Comparison of ENCODE assay signal across 8 cellular contexts in the genomic region with DNA sequence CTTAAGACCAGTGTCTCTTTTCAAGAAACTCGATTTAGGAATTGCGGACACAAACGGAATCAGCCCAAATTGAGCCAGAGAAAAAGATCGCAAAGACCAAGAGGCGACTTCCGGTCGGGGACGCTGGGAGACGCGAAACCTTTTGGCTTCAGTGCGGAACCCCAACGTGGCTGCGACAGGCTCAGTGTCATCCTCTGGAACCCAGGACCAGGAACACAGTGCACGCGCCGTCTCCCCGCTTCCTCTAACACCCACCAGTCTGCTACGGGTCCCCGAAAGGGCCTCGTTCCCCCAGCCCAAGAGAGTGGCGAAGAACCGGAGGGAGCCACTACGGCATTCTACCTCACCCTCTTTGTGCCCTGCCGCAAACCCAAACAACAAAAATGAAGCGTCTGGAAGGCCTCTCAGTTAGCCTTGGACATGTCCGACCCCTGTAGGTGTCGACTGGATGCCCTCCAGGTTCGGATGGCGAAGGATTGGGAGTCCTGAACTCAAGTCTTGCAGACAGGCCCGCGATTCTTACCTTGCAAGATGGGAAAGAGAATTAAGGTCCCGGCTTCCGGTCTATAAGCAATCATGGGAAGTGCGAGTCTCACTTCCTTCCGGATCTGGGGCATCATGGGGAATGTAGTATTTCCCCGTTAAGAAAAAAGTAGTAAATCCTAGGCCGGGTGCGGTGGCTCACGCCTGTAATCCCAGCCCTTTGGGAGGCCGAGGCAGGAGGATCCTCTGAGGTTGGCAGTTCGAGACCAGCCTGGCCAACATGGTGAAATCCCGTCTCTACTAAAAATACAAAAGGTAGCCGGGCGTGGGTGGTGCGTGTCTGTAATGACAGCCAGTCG. TPM values are rescaled to one million over a fixed set of nuclear protein-coding genes. Genes with fewer than 3 reads are reported as not detected.
DNase-seq lines count a peak whose midpoint lies in the region; ATAC-seq and TF ChIP-seq lines count a peak whose summit lies in the region.

A gene (minus strand): TSS at position 542 of the 842 bp plus-strand sequence. CDS start 949 bp downstream, outside the sequence.

- peaks cover 27% of the 10 kb centered on the region for H3K4me1 Mint-ChIP-seq in nephron
- peaks cover 61% of the 10 kb centered on the region for H3K4me1 Mint-ChIP-seq in stimulated activated naive CD8-positive, alpha-beta T cell treated with anti-CD3 and anti-CD28 coated beads, Interleukin-15, amount 100 ng/mL, for 72 hours

- no peaks in the 10 kb centered on the region for H3K9me3 Mint-ChIP-seq in nephron
- H3K9me3 Mint-ChIP-seq in stimulated activated naive CD8-positive, alpha-beta T cell treated with anti-CD3 and anti-CD28 coated beads, Interleukin-15, amount 100 ng/mL, for 72 hours, result no peaks in the 10 kb centered on the region

- H3K4me3 Mint-ChIP-seq in nephron, result peak within 1 kb of the TSS; percentile 100
- H3K4me3 Mint-ChIP-seq in stimulated activated naive CD8-positive, alpha-beta T cell treated with anti-CD3 and anti-CD28 coated beads, Interleukin-15, amount 100 ng/mL, for 72 hours, result peak within 1 kb of the TSS; percentile 98 to 100

- TF ChIP-seq CTCF in fibroblast of the aortic adventitia (IDR thresholded peaks at IDR 0.05; ENCODE audit: insufficient read depth, low read length) (no peak), nephron (IDR thresholded peaks at IDR 0.05; ENCODE audit: unreplicated experiment in 3 of 3) (no peak)

- no peaks in the 10 kb centered on the region for H3K27me3 Mint-ChIP-seq in nephron (ENCODE audit: low read depth)
- H3K27me3 Mint-ChIP-seq in stimulated activated naive CD8-positive, alpha-beta T cell treated with anti-CD3 and anti-CD28 coated beads, Interleukin-15, amount 100 ng/mL, for 72 hours, result no peaks in the 10 kb centered on the region

- H3K9me2 ChIP-seq in GM23248 (ENCODE audit: insufficient read depth), result no peaks in the 10 kb centered on the region

- no peaks in the 10 kb centered on the region for H3K9me3 ChIP-seq in GM23248 (ENCODE audit: low read depth)

- H3K27ac ChIP-seq in GM23248, result peak within 1 kb of the TSS; percentile 91

- WGBS in GM23248 (ENCODE audit: low coverage in 1 of 2, low lambda C conversion rate in 2 of 2, missing lambda C conversion rate in 2 of 2), 2 experiments, result 9 to 11% methylated on average over 45 to 46 of the region's 46 CpGs

- peaks cover 49% of the 10 kb centered on the region for H3F3A ChIP-seq in GM23248 (ENCODE audit: insufficient read depth)

- peaks cover 15% of the 10 kb centered on the region for H3K4me1 ChIP-seq in GM23248 (ENCODE audit: insufficient read depth)

- H3K4me3 ChIP-seq in GM23248 (peak within 1 kb of the TSS; percentile 100), fibroblast of the aortic adventitia (ENCODE audit: low read depth, low read length) (peak within 1 kb of the TSS; percentile 89)

- H3K4me2 ChIP-seq in GM23248 (ENCODE audit: unreplicated experiment), result peak within 1 kb of the TSS; percentile 87

- H3K79me2 ChIP-seq in GM23248 (ENCODE audit: insufficient read depth), result peaks cover 26% of the 10 kb centered on the region

- peak within 1 kb of the TSS; percentile 100 for H3K27ac Mint-ChIP-seq in nephron
- H3K27ac Mint-ChIP-seq in stimulated activated naive CD8-positive, alpha-beta T cell treated with anti-CD3 and anti-CD28 coated beads, Interleukin-15, amount 100 ng/mL, for 72 hours, result peak within 1 kb of the TSS; percentile 99 to 100

- H3K36me3 ChIP-seq in GM23248 (ENCODE audit: low read depth), result peaks cover 40% of the 10 kb centered on the region

- ATAC-seq in stimulated activated naive CD8-positive, alpha-beta T cell treated with anti-CD3 and anti-CD28 coated beads, Interleukin-15, amount 100 ng/mL, for 72 hours, result peak; percentile 94

- peaks cover 48% of the 10 kb centered on the region for H3K36me3 Mint-ChIP-seq in nephron (ENCODE audit: low read depth)

- no peaks in the 10 kb centered on the region; the same call in 1 of the 2 replicates for H4K20me1 ChIP-seq in GM23248 (ENCODE audit: insufficient read depth)

- no peaks in the 10 kb centered on the region for H3K27me3 ChIP-seq in GM23248 (replicated peaks; ENCODE audit: insufficient read depth)

- peak within 1 kb of the TSS; percentile 97 for H3K9ac ChIP-seq in GM23248

- in situ Hi-C loops in GM23248 (cut with MboI), result no loop called here

- DNase-seq in DMS79 treated with DMSO at 0.1 percent for 48 hours (lab: John Stamatoyannopoulos, UW) (peak; percentile 86), GM23248 (peak; percentile 98), LoVo (ENCODE audit: low spot score) (peak; percentile 95), SHP77 (lab: John Stamatoyannopoulos, UW) (peak; percentile 98), fibroblast of the aortic adventitia (ENCODE audit: low read depth) (peak; percentile 95)
- DNase-seq in activated T-helper 9 cell treated with anti-CD3 and anti-CD28 coated beads, Interleukin-2, amount 50 U/mL, for 16 hours (ENCODE audit: low read depth), result peak; percentile 58
- peak; percentile 79 to 86 for DNase-seq in stimulated activated naive CD8-positive, alpha-beta T cell treated with anti-CD3 and anti-CD28 coated beads, Interleukin-15, amount 100 ng/mL, for 72 hours

- H2AFZ ChIP-seq in GM23248, result peak within 1 kb of the TSS; percentile 85

RNA-seq across cellular contexts. Expression of the gene that starts here (rescaled TPM):
- total RNA-seq in GM23248 (2014; rRNA removed; shearing (Covaris generic)), result 1,076 and 1,254 TPM in 2 replicates
- polyA plus RNA-seq in GM23248 (2016; fragmentation: Nextera tagmentation; extraction: Ambion mirVana), result 372 and 391 TPM in 2 replicates
- total RNA-seq in fibroblast of the aortic adventitia (ENCODE audit: low replicate concordance), result 1,546 and 1,914 TPM in 2 replicates

Comparison
In these comparisons a context has a peak if more than half of its experiments do, and no peak if none do; other contexts are left out.
1. Peak in every context shown above with its lines: DNase-seq, ATAC-seq, H3K4me3 ChIP-seq and H3K27ac ChIP-seq.